In genomic region chr3:155323063-155323666, GRCh38 we compare ENCODE assay signal across 9 cellular contexts. TPM values are rescaled to one million over a fixed set of nuclear protein-coding genes. Genes with fewer than 3 reads are reported as not detected.
A peak's percentile ranks its signal among the peaks of the same experiment; 100 is the strongest.
DNase-seq lines count a peak whose midpoint lies in the region; ATAC-seq, FAIRE-seq and TF ChIP-seq lines count a peak whose summit lies in the region.
"Had no signal": no experiment of that assay in that cellular context is flagged by ENCODE, and none has a peak within 500 bp of the region (broad histone marks: within the 10 kb centered on the region; RNA-seq: fewer than 3 reads in every experiment).

No MANE protein-coding gene starts in this region.

- peak; percentile 76 for TF ChIP-seq CTCF in BJ (IDR thresholded peaks at IDR 0.05; ENCODE audit: insufficient read depth, low read depth, low read length)

- H3K27ac ChIP-seq in trophoblast cell (ENCODE audit: low read depth, low read length): no peak overlapping the region

- no peak overlapping the region for H2BK12ac ChIP-seq in trophoblast cell (ENCODE audit: low read length)

- H4K8ac ChIP-seq in trophoblast cell (ENCODE audit: low read depth, low read length): no peak overlapping the region

- ATAC-seq in GM18508 (IDR thresholded peaks at IDR 0.05; ENCODE audit: insufficient read depth, unreplicated experiment): peak; percentile 90
- peak; percentile 60 for ATAC-seq in HG02970 (IDR thresholded peaks at IDR 0.05; ENCODE audit: low FRiP score, unreplicated experiment)
- no peak for ATAC-seq in HG02588 (IDR thresholded peaks at IDR 0.05; ENCODE audit: unreplicated experiment)
- ATAC-seq: T-cell had no signal

- H3K18ac ChIP-seq in trophoblast cell (ENCODE audit: low read length): no peak overlapping the region

- no peak overlapping the region for H4K91ac ChIP-seq in trophoblast cell (ENCODE audit: low read depth, low read length)

- H3K4me3 ChIP-seq in BJ (ENCODE audit: low read depth, low read length) (no peak overlapping the region), trophoblast cell (ENCODE audit: low read depth, low read length) (no peak overlapping the region)

- no peaks in the 10 kb centered on the region for H3K9me3 ChIP-seq in trophoblast cell (ENCODE audit: insufficient read depth, low read depth, low read length)

- CTCF ChIA-PET in BJ (lab: Yijun Ruan, JAX): interaction anchor here (0.6 to 2.2 kb wide), 30 partner anchors 11 to 990 kb away, joined by 3 to 12 read pairs (median 4); partner anchors contain the start of gene MME

- no peaks in the 10 kb centered on the region for H3K27me3 ChIP-seq in BJ (ENCODE audit: control insufficient read depth, insufficient read depth, low read length)
- H3K27me3 ChIP-seq in trophoblast cell (ENCODE audit: insufficient read depth, low read length): no peaks in the 10 kb centered on the region

- no peak overlapping the region for H3K4me2 ChIP-seq in trophoblast cell (ENCODE audit: low read length)

- H2AFZ ChIP-seq in trophoblast cell (ENCODE audit: insufficient read depth, low read length, poor library complexity): no peak overlapping the region

- POLR2A ChIA-PET in BJ (lab: Charles Lee): no interaction called here

- no CpG with 5 or more reads among the region's 3 CpGs for WGBS in trophoblast cell (ENCODE audit: extremely low coverage, insufficient coverage, insufficient read length)

- H2BK5ac ChIP-seq in trophoblast cell (ENCODE audit: low read depth, low read length, poor library complexity): no peak overlapping the region

- no peaks in the 10 kb centered on the region for H3K36me3 ChIP-seq in BJ (ENCODE audit: control insufficient read depth, insufficient read depth, low read length)
- no peaks in the 10 kb centered on the region for H3K36me3 ChIP-seq in trophoblast cell (ENCODE audit: control insufficient read depth in 1 of 2, insufficient read depth in 2 of 2, low read length in 2 of 2)

- H3K79me1 ChIP-seq in trophoblast cell (ENCODE audit: low read length): no peaks in the 10 kb centered on the region

- H4K12ac ChIP-seq in trophoblast cell (ENCODE audit: low read depth, low read length): no peak overlapping the region

- peak; percentile 46 for DNase-seq in BJ (ENCODE audit: low read depth)
- DNase-seq in NCI-H1694 treated with DMSO at 0.1 percent for 48 hours (lab: John Stamatoyannopoulos, UW): peak; percentile 78
- DNase-seq in SW480 (ENCODE audit: low spot score): peak; percentile 83
- peak in 1 of 2 donors; percentile 37 for DNase-seq in frontal cortex (ENCODE audit: low spot score in 2 of 2)
- DNase-seq in trophoblast cell: peak; percentile 43 to 91

- no peak overlapping the region for H2BK120ac ChIP-seq in trophoblast cell (ENCODE audit: insufficient read depth, low read length, poor library complexity)

- H3K23ac ChIP-seq in trophoblast cell (ENCODE audit: low read length): no peak overlapping the region

- no peak overlapping the region for H2AK5ac ChIP-seq in trophoblast cell (ENCODE audit: low read length)

- H3K4me1 ChIP-seq in trophoblast cell (ENCODE audit: control insufficient read depth in 1 of 2, insufficient read depth in 2 of 2, low read length in 2 of 2): peaks cover 0 to 2% of the 10 kb centered on the region in 2 experiments

- H3K14ac ChIP-seq in trophoblast cell (ENCODE audit: low read length): no peak overlapping the region

- FAIRE-seq in frontal cortex (lab: Jason Lieb, UNC): peak; percentile 67

- no peak overlapping the region for H3K9ac ChIP-seq in trophoblast cell (ENCODE audit: low read length)

- H3K4ac ChIP-seq in trophoblast cell (ENCODE audit: low read depth, low read length): no peak overlapping the region

- H3K79me2 ChIP-seq in trophoblast cell (ENCODE audit: control insufficient read depth, insufficient read depth, low read length, poor library complexity): no peaks in the 10 kb centered on the region

RNA-seq across cellular contexts. Expression of gene STRIT1, which starts 29.7 kb away (rescaled TPM):
- polyA plus RNA-seq in BJ (2011; rRNA removed): not detected in 2 replicates
- polyA minus RNA-seq in BJ (2011; rRNA and poly(A)+ RNA removed): not detected in 2 replicates
- 0.82 TPM for total RNA-seq in frontal cortex
- not detected in 2 replicates for polyA plus RNA-seq in trophoblast cell (2013)
- total RNA-seq: T-cell had no signal
